In the genomic region with DNA sequence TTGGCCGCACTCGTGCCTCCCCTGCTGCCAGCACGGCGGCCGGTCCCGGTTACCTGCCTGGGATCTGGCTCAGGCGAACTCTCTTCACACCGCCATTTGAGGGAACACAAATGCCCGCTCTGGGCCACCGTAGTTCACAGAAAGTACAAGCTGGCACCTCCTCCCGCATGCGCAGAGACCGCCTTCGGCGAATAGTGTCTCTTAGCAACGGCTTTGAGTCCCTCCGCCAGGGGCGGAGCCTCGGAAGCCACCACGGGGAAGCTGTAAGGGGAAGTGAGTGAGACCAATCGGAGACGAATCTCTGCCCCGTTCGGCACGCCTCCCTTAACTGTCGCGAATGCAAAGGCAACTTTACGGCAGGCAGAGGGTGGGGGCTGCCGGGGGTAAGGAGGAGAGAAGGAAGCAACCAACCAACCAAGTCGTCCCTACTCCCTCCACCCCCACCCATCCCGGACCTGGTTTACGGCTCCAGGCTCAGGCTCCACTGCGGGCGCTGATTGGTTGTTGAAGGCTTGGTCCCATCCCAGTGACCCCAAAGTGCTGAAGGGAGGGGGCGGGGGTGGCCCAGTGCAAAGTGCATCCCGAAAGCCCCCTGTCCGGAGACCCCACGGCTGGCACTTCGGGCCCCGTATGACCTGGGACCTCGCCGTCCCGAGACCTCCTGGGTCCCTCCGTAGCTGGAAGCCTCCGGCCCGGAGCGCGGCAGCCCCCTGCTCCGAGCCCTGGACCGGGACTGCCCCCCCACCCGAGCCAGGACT, we compare ENCODE assay signal across 1 cellular context.
TF ChIP-seq lines count a peak whose summit lies in the region.

A gene with protein sequence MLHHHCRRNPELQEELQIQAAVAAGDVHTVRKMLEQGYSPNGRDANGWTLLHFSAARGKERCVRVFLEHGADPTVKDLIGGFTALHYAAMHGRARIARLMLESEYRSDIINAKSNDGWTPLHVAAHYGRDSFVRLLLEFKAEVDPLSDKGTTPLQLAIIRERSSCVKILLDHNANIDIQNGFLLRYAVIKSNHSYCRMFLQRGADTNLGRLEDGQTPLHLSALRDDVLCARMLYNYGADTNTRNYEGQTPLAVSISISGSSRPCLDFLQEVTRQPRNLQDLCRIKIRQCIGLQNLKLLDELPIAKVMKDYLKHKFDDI (plus strand): TSS at position 526 of the 758 bp plus-strand sequence. CDS start 9,628 bp downstream, outside the sequence.
A gene with protein sequence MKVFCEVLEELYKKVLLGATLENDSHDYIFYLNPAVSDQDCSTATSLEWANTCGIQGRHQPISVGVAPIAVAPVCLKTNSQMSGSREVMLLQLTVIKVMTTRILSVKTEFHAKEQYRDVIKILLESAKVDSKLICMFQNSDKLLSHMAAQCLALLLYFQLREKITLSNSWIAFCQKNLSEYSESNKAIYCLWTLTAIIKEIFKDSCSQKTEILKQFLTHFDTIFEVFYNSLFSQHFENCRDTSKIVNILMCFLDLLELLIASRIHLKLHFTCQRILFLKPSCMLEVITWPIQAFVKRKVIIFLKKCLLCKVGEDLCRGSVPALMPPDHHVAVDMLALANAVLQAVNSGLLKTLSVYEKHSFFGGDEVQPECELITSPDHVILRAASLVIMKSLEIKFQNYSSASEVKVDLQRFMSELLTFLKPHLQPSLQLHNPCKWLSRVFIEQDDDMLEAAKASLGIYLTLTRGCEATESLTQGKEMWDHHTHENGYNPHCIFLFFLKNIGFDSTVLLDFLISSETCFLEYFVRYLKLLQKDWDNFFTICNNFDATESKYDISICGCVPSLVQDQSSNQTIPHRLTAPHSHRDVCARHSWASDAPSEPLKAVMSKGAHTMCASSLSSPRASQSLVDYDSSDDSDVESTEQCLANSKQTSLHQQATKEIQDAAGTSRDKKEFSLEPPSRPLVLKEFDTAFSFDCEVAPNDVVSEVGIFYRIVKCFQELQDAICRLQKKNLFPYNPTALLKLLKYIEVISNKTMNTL (minus strand): TSS at position 121 of the 758 bp plus-strand sequence. CDS start 21,342 bp downstream, outside the sequence.

TF ChIP-seq in HepG2, 621 proteins besides CTCF, POLR2A, EP300 and RAD21 (continued from another document and continues in another):
- TF ChIP-seq, protein P1, sequence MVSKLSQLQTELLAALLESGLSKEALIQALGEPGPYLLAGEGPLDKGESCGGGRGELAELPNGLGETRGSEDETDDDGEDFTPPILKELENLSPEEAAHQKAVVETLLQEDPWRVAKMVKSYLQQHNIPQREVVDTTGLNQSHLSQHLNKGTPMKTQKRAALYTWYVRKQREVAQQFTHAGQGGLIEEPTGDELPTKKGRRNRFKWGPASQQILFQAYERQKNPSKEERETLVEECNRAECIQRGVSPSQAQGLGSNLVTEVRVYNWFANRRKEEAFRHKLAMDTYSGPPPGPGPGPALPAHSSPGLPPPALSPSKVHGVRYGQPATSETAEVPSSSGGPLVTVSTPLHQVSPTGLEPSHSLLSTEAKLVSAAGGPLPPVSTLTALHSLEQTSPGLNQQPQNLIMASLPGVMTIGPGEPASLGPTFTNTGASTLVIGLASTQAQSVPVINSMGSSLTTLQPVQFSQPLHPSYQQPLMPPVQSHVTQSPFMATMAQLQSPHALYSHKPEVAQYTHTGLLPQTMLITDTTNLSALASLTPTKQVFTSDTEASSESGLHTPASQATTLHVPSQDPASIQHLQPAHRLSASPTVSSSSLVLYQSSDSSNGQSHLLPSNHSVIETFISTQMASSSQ (IDR thresholded peaks at IDR 0.05; ENCODE audit: low read depth): no peak
- TF ChIP-seq, protein P1 (CRISPR knock-in tag; IDR thresholded peaks at IDR 0.05; ENCODE audit: borderline replicate concordance): peak; percentile 67; the same call in 1 of the 2 replicates
- TF ChIP-seq ZSCAN22 (CRISPR knock-in tag; IDR thresholded peaks at IDR 0.05) (no peak), REPIN1 (CRISPR knock-in tag; IDR thresholded peaks at IDR 0.05; ENCODE audit: borderline replicate concordance, low read depth) (peak; percentile 53; the same call in 1 of the 2 replicates), ZFP36L2 (CRISPR knock-in tag; IDR thresholded peaks at IDR 0.05) (no peak), ZFY (CRISPR knock-in tag; IDR thresholded peaks at IDR 0.05) (peak; percentile 69), ZNF883 (CRISPR knock-in tag; IDR thresholded peaks at IDR 0.05; ENCODE audit: not compliant biosample characterization) (peak; percentile 19), ZKSCAN8 (CRISPR knock-in tag; IDR thresholded peaks at IDR 0.05; ENCODE audit: borderline replicate concordance) (no peak), ZNF781 (CRISPR knock-in tag; IDR thresholded peaks at IDR 0.05; ENCODE audit: borderline replicate concordance, not compliant biosample characterization) (peak; percentile 52), MATR3 (CRISPR knock-in tag; IDR thresholded peaks at IDR 0.05) (no peak), ZNF607 (CRISPR knock-in tag; IDR thresholded peaks at IDR 0.05; ENCODE audit: borderline replicate concordance) (peak; percentile 57; the same call in 1 of the 2 replicates), ZNF335 (CRISPR knock-in tag; IDR thresholded peaks at IDR 0.05) (peak; percentile 77; the same call in 1 of the 2 replicates), ZNF160 (CRISPR knock-in tag; IDR thresholded peaks at IDR 0.05) (no peak), SIN3A (IDR thresholded peaks at IDR 0.05; ENCODE audit: borderline replicate concordance, low read depth, low read length) (peak; percentile 68; the same call in 1 of the 2 replicates), ARHGAP35 (CRISPR knock-in tag; IDR thresholded peaks at IDR 0.05; ENCODE audit: borderline replicate concordance) (0 out of 2 replicates have a peak, but pooled peaks have one; percentile 24), CBX1 (IDR thresholded peaks at IDR 0.05; ENCODE audit: low read depth) (no peak), MXI1 (IDR thresholded peaks at IDR 0.05; ENCODE audit: borderline replicate concordance, low read depth, low read length) (peak; percentile 94; the same call in 2 of the 3 replicates), KLF9 (CRISPR knock-in tag; IDR thresholded peaks at IDR 0.05; ENCODE audit: low read depth) (0 out of 2 replicates have a peak, but pooled peaks have one; percentile 18), MAZ (IDR thresholded peaks at IDR 0.05; ENCODE audit: borderline replicate concordance, low read depth, low read length) (peak; percentile 100), MAZ (CRISPR knock-in tag; IDR thresholded peaks at IDR 0.05; ENCODE audit: low read depth) (peak; percentile 100), SIX4 (CRISPR knock-in tag; IDR thresholded peaks at IDR 0.05) (0 out of 2 replicates have a peak, but pooled peaks have one; percentile 7), ZNF33A (CRISPR knock-in tag; IDR thresholded peaks at IDR 0.05; ENCODE audit: borderline replicate concordance) (no peak), HNF4A (CRISPR knock-in tag; IDR thresholded peaks at IDR 0.05) (peak; percentile 82)
- TF ChIP-seq, protein P2, sequence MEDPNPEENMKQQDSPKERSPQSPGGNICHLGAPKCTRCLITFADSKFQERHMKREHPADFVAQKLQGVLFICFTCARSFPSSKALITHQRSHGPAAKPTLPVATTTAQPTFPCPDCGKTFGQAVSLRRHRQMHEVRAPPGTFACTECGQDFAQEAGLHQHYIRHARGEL (CRISPR knock-in tag; IDR thresholded peaks at IDR 0.05): no peak
- TF ChIP-seq, protein P3, sequence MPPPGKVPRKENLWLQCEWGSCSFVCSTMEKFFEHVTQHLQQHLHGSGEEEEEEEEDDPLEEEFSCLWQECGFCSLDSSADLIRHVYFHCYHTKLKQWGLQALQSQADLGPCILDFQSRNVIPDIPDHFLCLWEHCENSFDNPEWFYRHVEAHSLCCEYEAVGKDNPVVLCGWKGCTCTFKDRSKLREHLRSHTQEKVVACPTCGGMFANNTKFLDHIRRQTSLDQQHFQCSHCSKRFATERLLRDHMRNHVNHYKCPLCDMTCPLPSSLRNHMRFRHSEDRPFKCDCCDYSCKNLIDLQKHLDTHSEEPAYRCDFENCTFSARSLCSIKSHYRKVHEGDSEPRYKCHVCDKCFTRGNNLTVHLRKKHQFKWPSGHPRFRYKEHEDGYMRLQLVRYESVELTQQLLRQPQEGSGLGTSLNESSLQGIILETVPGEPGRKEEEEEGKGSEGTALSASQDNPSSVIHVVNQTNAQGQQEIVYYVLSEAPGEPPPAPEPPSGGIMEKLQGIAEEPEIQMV (CRISPR knock-in tag; IDR thresholded peaks at IDR 0.05; ENCODE audit: low read depth): 0 out of 2 replicates have a peak, but pooled peaks have one; percentile 21
- TF ChIP-seq, protein P4, sequence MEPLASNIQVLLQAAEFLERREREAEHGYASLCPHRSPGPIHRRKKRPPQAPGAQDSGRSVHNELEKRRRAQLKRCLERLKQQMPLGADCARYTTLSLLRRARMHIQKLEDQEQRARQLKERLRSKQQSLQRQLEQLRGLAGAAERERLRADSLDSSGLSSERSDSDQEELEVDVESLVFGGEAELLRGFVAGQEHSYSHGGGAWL (CRISPR knock-in tag; IDR thresholded peaks at IDR 0.05): peak; percentile 72; the same call in 1 of the 2 replicates
- TF ChIP-seq, protein P5, sequence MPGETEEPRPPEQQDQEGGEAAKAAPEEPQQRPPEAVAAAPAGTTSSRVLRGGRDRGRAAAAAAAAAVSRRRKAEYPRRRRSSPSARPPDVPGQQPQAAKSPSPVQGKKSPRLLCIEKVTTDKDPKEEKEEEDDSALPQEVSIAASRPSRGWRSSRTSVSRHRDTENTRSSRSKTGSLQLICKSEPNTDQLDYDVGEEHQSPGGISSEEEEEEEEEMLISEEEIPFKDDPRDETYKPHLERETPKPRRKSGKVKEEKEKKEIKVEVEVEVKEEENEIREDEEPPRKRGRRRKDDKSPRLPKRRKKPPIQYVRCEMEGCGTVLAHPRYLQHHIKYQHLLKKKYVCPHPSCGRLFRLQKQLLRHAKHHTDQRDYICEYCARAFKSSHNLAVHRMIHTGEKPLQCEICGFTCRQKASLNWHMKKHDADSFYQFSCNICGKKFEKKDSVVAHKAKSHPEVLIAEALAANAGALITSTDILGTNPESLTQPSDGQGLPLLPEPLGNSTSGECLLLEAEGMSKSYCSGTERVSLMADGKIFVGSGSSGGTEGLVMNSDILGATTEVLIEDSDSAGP (CRISPR knock-in tag; IDR thresholded peaks at IDR 0.05; ENCODE audit: borderline replicate concordance): peak; percentile 95
- TF ChIP-seq, protein P6, sequence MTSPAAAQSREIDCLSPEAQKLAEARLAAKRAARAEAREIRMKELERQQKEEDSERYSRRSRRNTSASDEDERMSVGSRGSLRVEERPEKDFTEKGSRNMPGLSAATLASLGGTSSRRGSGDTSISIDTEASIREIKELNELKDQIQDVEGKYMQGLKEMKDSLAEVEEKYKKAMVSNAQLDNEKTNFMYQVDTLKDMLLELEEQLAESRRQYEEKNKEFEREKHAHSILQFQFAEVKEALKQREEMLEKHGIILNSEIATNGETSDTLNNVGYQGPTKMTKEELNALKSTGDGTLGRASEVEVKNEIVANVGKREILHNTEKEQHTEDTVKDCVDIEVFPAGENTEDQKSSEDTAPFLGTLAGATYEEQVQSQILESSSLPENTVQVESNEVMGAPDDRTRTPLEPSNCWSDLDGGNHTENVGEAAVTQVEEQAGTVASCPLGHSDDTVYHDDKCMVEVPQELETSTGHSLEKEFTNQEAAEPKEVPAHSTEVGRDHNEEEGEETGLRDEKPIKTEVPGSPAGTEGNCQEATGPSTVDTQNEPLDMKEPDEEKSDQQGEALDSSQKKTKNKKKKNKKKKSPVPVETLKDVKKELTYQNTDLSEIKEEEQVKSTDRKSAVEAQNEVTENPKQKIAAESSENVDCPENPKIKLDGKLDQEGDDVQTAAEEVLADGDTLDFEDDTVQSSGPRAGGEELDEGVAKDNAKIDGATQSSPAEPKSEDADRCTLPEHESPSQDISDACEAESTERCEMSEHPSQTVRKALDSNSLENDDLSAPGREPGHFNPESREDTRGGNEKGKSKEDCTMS (CRISPR knock-in tag; conservative IDR thresholded peaks at IDR 0.05): no peak
- TF ChIP-seq, protein P7, sequence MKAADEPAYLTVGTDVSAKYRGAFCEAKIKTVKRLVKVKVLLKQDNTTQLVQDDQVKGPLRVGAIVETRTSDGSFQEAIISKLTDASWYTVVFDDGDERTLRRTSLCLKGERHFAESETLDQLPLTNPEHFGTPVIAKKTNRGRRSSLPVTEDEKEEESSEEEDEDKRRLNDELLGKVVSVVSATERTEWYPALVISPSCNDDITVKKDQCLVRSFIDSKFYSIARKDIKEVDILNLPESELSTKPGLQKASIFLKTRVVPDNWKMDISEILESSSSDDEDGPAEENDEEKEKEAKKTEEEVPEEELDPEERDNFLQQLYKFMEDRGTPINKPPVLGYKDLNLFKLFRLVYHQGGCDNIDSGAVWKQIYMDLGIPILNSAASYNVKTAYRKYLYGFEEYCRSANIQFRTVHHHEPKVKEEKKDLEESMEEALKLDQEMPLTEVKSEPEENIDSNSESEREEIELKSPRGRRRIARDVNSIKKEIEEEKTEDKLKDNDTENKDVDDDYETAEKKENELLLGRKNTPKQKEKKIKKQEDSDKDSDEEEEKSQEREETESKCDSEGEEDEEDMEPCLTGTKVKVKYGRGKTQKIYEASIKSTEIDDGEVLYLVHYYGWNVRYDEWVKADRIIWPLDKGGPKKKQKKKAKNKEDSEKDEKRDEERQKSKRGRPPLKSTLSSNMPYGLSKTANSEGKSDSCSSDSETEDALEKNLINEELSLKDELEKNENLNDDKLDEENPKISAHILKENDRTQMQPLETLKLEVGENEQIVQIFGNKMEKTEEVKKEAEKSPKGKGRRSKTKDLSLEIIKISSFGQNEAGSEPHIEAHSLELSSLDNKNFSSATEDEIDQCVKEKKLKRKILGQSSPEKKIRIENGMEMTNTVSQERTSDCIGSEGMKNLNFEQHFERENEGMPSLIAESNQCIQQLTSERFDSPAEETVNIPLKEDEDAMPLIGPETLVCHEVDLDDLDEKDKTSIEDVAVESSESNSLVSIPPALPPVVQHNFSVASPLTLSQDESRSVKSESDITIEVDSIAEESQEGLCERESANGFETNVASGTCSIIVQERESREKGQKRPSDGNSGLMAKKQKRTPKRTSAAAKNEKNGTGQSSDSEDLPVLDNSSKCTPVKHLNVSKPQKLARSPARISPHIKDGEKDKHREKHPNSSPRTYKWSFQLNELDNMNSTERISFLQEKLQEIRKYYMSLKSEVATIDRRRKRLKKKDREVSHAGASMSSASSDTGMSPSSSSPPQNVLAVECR (CRISPR knock-in tag; IDR thresholded peaks at IDR 0.05; ENCODE audit: borderline replicate concordance): peak; percentile 90
- TF ChIP-seq, protein P8, sequence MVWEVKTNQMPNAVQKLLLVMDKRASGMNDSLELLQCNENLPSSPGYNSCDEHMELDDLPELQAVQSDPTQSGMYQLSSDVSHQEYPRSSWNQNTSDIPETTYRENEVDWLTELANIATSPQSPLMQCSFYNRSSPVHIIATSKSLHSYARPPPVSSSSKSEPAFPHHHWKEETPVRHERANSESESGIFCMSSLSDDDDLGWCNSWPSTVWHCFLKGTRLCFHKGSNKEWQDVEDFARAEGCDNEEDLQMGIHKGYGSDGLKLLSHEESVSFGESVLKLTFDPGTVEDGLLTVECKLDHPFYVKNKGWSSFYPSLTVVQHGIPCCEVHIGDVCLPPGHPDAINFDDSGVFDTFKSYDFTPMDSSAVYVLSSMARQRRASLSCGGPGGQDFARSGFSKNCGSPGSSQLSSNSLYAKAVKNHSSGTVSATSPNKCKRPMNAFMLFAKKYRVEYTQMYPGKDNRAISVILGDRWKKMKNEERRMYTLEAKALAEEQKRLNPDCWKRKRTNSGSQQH (CRISPR knock-in tag; IDR thresholded peaks at IDR 0.05; ENCODE audit: low read depth): peak; percentile 85; the same call in 1 of the 2 replicates
